Comparison of ENCODE assay signal across 33 cellular contexts in the genomic region with DNA sequence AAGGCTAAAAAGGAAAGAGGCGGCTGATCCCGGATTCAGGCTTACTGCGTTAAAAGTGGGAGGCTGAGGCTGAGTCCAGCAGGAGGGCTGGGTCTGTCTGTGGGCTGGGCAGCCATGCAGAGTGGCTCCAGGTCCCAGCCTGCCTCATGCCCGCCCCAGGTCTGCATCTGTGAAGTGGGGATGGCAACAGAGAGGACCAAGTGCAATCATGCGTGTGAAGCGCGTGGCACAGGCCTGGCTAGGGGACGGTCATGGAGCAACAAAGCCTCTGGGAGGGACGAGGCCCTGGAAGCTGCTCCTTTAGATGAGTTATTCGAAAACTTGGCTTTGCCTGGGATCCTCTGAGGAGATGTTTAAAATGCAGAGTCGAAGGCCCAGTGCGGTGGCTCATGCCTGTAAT. TPM values are rescaled to one million over a fixed set of nuclear protein-coding genes. Genes with fewer than 3 reads are reported as not detected.
"Had no signal": no experiment of that assay in that cellular context is flagged by ENCODE, and none has a peak within 500 bp of the region (broad histone marks: within the 10 kb centered on the region; RNA-seq: fewer than 3 reads in every experiment).

No MANE protein-coding gene starts in this region.

- H3K27ac ChIP-seq: pancreas, prostate gland, right atrium auricular region, skin epidermis, spleen, thoracic aorta, thyroid gland, tibial nerve, upper lobe of right lung, uterus had no signal

- H3K9me3 Mint-ChIP-seq: natural killer cell; stimulated activated naive CD8-positive, alpha-beta T cell treated with anti-CD3 and anti-CD28 coated beads, Interleukin-15, amount 100 ng/mL, for 72 hours; type B pancreatic cell had no signal

- H3K4me3 ChIP-seq: pancreas, prostate gland, right atrium auricular region, skin epidermis, smooth muscle cell, spleen, thoracic aorta, thyroid gland, tibial nerve, upper lobe of right lung, uterus had no signal

- H3K9me3 ChIP-seq: pancreas, prostate gland, right atrium auricular region, thoracic aorta, thyroid gland, upper lobe of right lung, uterus had no signal

- H3K36me3 ChIP-seq: pancreas, prostate gland, right atrium auricular region, spleen, thoracic aorta, thyroid gland, tibial nerve, upper lobe of right lung, uterus had no signal

- H3K36me3 Mint-ChIP-seq: natural killer cell, type B pancreatic cell had no signal

- H3K4me2 ChIP-seq: smooth muscle cell had no signal

- H3K27me3 ChIP-seq: pancreas, right atrium auricular region, thyroid gland, uterus had no signal

- H3K4me3 Mint-ChIP-seq: naive thymus-derived CD4-positive, alpha-beta T cell; natural killer cell; nephron; stimulated activated memory B cell treated with anti-CD40 and anti-IgM and Interleukin-4, amounts not matched to agents 10 μg/mL and 1 μg/mL and 100 μg/mL, for 72 hours; stimulated activated naive CD8-positive, alpha-beta T cell treated with anti-CD3 and anti-CD28 coated beads, Interleukin-15, amount 100 ng/mL, for 72 hours; type B pancreatic cell had no signal

- ATAC-seq: naive thymus-derived CD4-positive, alpha-beta T cell; natural killer cell; pancreas; sciatic nerve; stimulated activated memory B cell treated with anti-CD40 and anti-IgM and Interleukin-4, amounts not matched to agents 10 μg/mL and 1 μg/mL and 100 μg/mL, for 72 hours; stimulated activated naive CD8-positive, alpha-beta T cell treated with anti-CD3 and anti-CD28 coated beads, Interleukin-15, amount 100 ng/mL, for 72 hours; stimulated activated naive CD8-positive, alpha-beta T cell treated with anti-CD3 and anti-CD28 coated beads, Interleukin-15, Interleukin-2, amounts not matched to agents 100 U/mL and 50 U/mL, for 24 hours; upper lobe of right lung had no signal

- H3K4me1 Mint-ChIP-seq: naive thymus-derived CD4-positive, alpha-beta T cell; natural killer cell; stimulated activated memory B cell treated with anti-CD40 and anti-IgM and Interleukin-4, amounts not matched to agents 10 μg/mL and 1 μg/mL and 100 μg/mL, for 72 hours; stimulated activated naive CD8-positive, alpha-beta T cell treated with anti-CD3 and anti-CD28 coated beads, Interleukin-15, amount 100 ng/mL, for 72 hours had no signal

- H3K4me1 ChIP-seq: pancreas, prostate gland, right atrium auricular region, thyroid gland, tibial nerve, upper lobe of right lung, uterus had no signal

- H3K27ac Mint-ChIP-seq: naive thymus-derived CD4-positive, alpha-beta T cell; natural killer cell; nephron; stimulated activated memory B cell treated with anti-CD40 and anti-IgM and Interleukin-4, amounts not matched to agents 10 μg/mL and 1 μg/mL and 100 μg/mL, for 72 hours; stimulated activated naive CD8-positive, alpha-beta T cell treated with anti-CD3 and anti-CD28 coated beads, Interleukin-15, amount 100 ng/mL, for 72 hours; type B pancreatic cell had no signal

- DNase-seq: naive thymus-derived CD4-positive, alpha-beta T cell; natural killer cell; occipital lobe; retina; spleen; stimulated activated CD4-positive, alpha-beta T cell treated with anti-CD3 and anti-CD28 coated beads, Interleukin-12 subunit alpha, Interleukin-12 subunit beta, amount 100 ng/mL, for 4 hours; stimulated activated CD4-positive, alpha-beta T cell treated with anti-CD3 and anti-CD28 coated beads, Interleukin-1b, Interleukin-23, amount 100 ng/mL, for 48 hours; stimulated activated CD4-positive, alpha-beta T cell treated with anti-CD3 and anti-CD28 coated beads, Interleukin-4, amount 100 ng/mL, for 1 hour; stimulated activated CD4-positive, alpha-beta T cell treated with anti-CD3 and anti-CD28 coated beads, Interleukin-4, amount 100 ng/mL, for 4 hours; stimulated activated CD8-positive, alpha-beta memory T cell treated with anti-CD3 and anti-CD28 coated beads, Interleukin-4, amount 100 ng/mL, for 48 hours; stimulated activated naive CD4-positive, alpha-beta T cell; stimulated activated naive CD8-positive, alpha-beta T cell treated with anti-CD3 and anti-CD28 coated beads, Interleukin-15, amount 100 ng/mL, for 72 hours; stimulated activated naive CD8-positive, alpha-beta T cell treated with anti-CD3 and anti-CD28 coated beads, Interleukin-15, Interleukin-2, amounts not matched to agents 100 U/mL and 50 U/mL, for 24 hours; thyroid gland; upper lobe of right lung; uterus had no signal

RNA-seq across cellular contexts. Expression of a gene that starts 30.4 kb away (rescaled TPM):
- total RNA-seq: naive thymus-derived CD4-positive, alpha-beta T cell; natural killer cell; occipital lobe; osteocyte; pancreas; posterior vena cava; prostate gland; pulmonary artery endothelial cell; right atrium auricular region; sciatic nerve; smooth muscle cell; spleen; subcutaneous adipose tissue; temporal lobe; thoracic aorta; thyroid gland; tibial nerve; upper lobe of right lung; urinary bladder; uterus had no signal
